ENCODE assay signal across 2 cellular contexts in the genomic region with DNA sequence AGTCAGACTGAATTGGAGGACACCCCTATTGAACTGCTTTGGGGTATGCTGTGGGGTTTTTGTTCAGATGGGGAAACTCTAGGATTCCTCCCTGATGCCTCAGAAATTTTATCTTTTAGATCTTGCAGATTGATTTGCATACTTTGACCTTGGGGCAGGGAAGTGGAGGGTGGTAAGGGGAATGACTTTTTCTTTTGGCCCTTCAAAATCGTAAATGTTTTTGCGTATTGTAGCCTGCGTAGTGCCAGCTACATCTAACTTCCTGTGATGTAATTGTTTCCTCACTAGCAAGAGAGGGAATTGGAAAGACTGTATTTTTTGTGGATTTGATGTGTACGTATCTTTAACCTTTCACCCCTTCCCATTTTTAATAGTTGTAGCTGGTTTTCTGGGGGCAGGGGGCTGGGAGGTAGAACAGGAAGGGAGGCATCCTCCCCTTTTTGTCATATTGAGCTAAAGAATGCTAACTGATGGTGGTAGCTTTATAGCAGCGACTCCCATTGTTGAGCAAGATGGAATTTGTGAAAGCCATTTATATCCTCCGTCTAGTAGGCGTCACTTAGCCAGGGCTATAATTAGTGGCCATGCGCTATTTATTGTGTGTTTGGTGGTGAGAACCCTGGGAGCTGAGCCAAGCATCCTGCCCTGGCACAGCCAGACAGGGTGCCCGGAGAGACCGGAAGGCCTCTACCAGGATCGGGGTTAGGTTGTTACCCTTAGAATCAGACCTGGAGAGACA.
TF ChIP-seq lines count a peak whose summit lies in the region.

No MANE protein-coding gene starts in this region.

TF ChIP-seq in liver, 16 proteins besides CTCF, POLR2A, EP300 and RAD21:
- TF ChIP-seq, protein P1, sequence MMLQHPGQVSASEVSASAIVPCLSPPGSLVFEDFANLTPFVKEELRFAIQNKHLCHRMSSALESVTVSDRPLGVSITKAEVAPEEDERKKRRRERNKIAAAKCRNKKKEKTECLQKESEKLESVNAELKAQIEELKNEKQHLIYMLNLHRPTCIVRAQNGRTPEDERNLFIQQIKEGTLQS (IDR thresholded peaks at IDR 0.05), result no peak
- no peak for TF ChIP-seq HNF4A (conservative IDR thresholded peaks at IDR 0.05)
- peak; percentile 43 for TF ChIP-seq NR2F2 (IDR thresholded peaks at IDR 0.05)
- TF ChIP-seq GABPA (IDR thresholded peaks at IDR 0.05 in 1 of 2, conservative IDR thresholded peaks at IDR 0.05 in 1 of 2), result no peak
- TF ChIP-seq JUND (IDR thresholded peaks at IDR 0.05), result no peak
- no peak for TF ChIP-seq EGR1 (IDR thresholded peaks at IDR 0.05; ENCODE audit: low read depth in 2 of 2)
TF ChIP-seq in liver: peak in this region for 1.

TF ChIP-seq in HepG2, 621 proteins besides CTCF, POLR2A, EP300 and RAD21:
- TF ChIP-seq POLR2G (IDR thresholded peaks at IDR 0.05; ENCODE audit: low read depth, low read length) (no peak), ZNF33B (CRISPR knock-in tag; IDR thresholded peaks at IDR 0.05) (no peak), YEATS4 (CRISPR knock-in tag; IDR thresholded peaks at IDR 0.05; ENCODE audit: borderline replicate concordance) (no peak), HDAC2 (CRISPR knock-in tag; IDR thresholded peaks at IDR 0.05) (no peak), ZNF883 (CRISPR knock-in tag; IDR thresholded peaks at IDR 0.05; ENCODE audit: not compliant biosample characterization) (no peak), NCOA2 (CRISPR knock-in tag; IDR thresholded peaks at IDR 0.05) (no peak), ZNF383 (CRISPR knock-in tag; IDR thresholded peaks at IDR 0.05; ENCODE audit: borderline replicate concordance) (no peak), TBX2 (CRISPR knock-in tag; IDR thresholded peaks at IDR 0.05; ENCODE audit: borderline replicate concordance) (no peak)
- TF ChIP-seq, protein P2, sequence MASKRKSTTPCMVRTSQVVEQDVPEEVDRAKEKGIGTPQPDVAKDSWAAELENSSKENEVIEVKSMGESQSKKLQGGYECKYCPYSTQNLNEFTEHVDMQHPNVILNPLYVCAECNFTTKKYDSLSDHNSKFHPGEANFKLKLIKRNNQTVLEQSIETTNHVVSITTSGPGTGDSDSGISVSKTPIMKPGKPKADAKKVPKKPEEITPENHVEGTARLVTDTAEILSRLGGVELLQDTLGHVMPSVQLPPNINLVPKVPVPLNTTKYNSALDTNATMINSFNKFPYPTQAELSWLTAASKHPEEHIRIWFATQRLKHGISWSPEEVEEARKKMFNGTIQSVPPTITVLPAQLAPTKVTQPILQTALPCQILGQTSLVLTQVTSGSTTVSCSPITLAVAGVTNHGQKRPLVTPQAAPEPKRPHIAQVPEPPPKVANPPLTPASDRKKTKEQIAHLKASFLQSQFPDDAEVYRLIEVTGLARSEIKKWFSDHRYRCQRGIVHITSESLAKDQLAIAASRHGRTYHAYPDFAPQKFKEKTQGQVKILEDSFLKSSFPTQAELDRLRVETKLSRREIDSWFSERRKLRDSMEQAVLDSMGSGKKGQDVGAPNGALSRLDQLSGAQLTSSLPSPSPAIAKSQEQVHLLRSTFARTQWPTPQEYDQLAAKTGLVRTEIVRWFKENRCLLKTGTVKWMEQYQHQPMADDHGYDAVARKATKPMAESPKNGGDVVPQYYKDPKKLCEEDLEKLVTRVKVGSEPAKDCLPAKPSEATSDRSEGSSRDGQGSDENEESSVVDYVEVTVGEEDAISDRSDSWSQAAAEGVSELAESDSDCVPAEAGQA (IDR thresholded peaks at IDR 0.05; ENCODE audit: low read depth), result no peak
- TF ChIP-seq, protein P2 (CRISPR knock-in tag; IDR thresholded peaks at IDR 0.05; ENCODE audit: borderline replicate concordance), result no peak
- TF ChIP-seq, protein P3, sequence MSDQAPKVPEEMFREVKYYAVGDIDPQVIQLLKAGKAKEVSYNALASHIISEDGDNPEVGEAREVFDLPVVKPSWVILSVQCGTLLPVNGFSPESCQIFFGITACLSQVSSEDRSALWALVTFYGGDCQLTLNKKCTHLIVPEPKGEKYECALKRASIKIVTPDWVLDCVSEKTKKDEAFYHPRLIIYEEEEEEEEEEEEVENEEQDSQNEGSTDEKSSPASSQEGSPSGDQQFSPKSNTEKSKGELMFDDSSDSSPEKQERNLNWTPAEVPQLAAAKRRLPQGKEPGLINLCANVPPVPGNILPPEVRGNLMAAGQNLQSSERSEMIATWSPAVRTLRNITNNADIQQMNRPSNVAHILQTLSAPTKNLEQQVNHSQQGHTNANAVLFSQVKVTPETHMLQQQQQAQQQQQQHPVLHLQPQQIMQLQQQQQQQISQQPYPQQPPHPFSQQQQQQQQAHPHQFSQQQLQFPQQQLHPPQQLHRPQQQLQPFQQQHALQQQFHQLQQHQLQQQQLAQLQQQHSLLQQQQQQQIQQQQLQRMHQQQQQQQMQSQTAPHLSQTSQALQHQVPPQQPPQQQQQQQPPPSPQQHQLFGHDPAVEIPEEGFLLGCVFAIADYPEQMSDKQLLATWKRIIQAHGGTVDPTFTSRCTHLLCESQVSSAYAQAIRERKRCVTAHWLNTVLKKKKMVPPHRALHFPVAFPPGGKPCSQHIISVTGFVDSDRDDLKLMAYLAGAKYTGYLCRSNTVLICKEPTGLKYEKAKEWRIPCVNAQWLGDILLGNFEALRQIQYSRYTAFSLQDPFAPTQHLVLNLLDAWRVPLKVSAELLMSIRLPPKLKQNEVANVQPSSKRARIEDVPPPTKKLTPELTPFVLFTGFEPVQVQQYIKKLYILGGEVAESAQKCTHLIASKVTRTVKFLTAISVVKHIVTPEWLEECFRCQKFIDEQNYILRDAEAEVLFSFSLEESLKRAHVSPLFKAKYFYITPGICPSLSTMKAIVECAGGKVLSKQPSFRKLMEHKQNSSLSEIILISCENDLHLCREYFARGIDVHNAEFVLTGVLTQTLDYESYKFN (CRISPR knock-in tag; conservative IDR thresholded peaks at IDR 0.05), result no peak
